ENCODE assay signal across 1 cellular context in the genomic region with DNA sequence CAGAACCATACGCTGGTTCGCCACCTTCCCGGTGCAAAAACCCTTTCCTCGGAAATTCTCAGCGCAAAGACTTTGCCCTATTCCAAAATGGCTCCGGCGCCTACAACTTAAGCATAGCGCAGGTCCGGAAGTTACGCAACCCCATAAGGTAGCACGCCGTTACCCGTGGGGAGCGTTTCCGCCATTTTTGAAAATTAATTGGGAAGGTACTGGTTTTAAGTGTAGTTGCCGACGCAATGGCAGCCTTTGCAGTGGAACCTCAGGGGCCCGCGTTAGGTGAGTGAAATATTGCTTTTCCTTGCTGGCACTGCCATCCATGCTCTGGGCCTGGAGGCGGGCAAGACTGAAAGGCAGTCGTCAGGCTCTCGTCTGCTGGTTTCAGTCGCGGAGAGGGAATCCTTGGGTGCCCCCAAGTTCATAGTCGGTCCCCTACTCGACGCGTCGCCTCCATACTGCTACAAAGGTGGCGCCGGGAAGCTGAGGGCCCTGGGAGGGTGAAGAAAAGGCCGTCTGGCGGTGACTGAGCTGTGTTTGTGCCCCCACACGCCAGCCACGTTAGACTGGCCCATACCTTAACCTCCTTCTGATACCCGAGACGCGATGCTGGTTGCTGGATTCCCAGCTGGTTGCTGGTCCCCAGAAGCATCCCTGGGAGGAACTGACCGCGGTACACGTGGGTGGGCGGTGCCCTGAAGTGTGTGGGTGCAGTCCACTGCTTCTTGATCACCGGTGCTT.
TF ChIP-seq lines count a peak whose summit lies in the region.

A gene with protein sequence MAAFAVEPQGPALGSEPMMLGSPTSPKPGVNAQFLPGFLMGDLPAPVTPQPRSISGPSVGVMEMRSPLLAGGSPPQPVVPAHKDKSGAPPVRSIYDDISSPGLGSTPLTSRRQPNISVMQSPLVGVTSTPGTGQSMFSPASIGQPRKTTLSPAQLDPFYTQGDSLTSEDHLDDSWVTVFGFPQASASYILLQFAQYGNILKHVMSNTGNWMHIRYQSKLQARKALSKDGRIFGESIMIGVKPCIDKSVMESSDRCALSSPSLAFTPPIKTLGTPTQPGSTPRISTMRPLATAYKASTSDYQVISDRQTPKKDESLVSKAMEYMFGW (plus strand): TSS at position 222 of the 735 bp plus-strand sequence. CDS start 15 bp downstream, at position 237.

TF ChIP-seq in K562, 482 proteins besides CTCF, POLR2A, EP300 and RAD21 (continued from another document and continues in another):
- TF ChIP-seq, protein P1, sequence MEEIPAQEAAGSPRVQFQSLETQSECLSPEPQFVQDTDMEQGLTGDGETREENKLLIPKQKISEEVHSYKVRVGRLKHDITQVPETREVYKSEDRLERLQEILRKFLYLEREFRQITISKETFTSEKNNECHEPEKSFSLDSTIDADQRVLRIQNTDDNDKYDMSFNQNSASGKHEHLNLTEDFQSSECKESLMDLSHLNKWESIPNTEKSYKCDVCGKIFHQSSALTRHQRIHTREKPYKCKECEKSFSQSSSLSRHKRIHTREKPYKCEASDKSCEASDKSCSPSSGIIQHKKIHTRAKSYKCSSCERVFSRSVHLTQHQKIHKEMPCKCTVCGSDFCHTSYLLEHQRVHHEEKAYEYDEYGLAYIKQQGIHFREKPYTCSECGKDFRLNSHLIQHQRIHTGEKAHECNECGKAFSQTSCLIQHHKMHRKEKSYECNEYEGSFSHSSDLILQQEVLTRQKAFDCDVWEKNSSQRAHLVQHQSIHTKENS (CRISPR knock-in tag; IDR thresholded peaks at IDR 0.05): no peak
- TF ChIP-seq LEF1 (IDR thresholded peaks at IDR 0.05) (no peak), PHTF2 (CRISPR knock-in tag; IDR thresholded peaks at IDR 0.05) (no peak), FOS (IDR thresholded peaks at IDR 0.05; ENCODE audit: extremely low read depth, insufficient read length) (no peak), NCOA2 (IDR thresholded peaks at IDR 0.05; ENCODE audit: partially characterized antibody in 2 of 2) (no peak), CHD4 (IDR thresholded peaks at IDR 0.05; ENCODE audit: insufficient read depth, insufficient replicate concordance, low read depth, low read length, poor library complexity, severe bottlenecking) (no peak), ZNF24 (IDR thresholded peaks at IDR 0.05) (no peak), ZZZ3 (IDR thresholded peaks at IDR 0.05) (no peak), CTBP1 (IDR thresholded peaks at IDR 0.05; ENCODE audit: borderline replicate concordance) (peak; percentile 99), ZNF146 (CRISPR knock-in tag; IDR thresholded peaks at IDR 0.05; ENCODE audit: unreplicated experiment) (no peak), ZNF124 (CRISPR knock-in tag; IDR thresholded peaks at IDR 0.05) (no peak), BRD4 (IDR thresholded peaks at IDR 0.05) (peak; percentile 51), POLR3G (IDR thresholded peaks at IDR 0.05; ENCODE audit: extremely low read depth, insufficient read length, insufficient replicate concordance) (no peak), PURB (CRISPR knock-in tag; IDR thresholded peaks at IDR 0.05; ENCODE audit: low read depth) (no peak), SNRNP70 (optimal IDR thresholded peaks at IDR 0.05; ENCODE audit: low read depth, low read length) (no peak), ZNF41 (CRISPR knock-in tag; conservative IDR thresholded peaks at IDR 0.05) (no peak), FOXJ3 (CRISPR knock-in tag; IDR thresholded peaks at IDR 0.05) (no peak), ETV5 (CRISPR knock-in tag; IDR thresholded peaks at IDR 0.05; ENCODE audit: low read depth) (0 out of 2 replicates have a peak, but pooled peaks have one; percentile 16), RCOR1 (IDR thresholded peaks at IDR 0.05; ENCODE audit: borderline replicate concordance in 1 of 2, low read depth in 2 of 2, low read length in 2 of 2) (peak; percentile 62 to 97; a peak in 3 of 4 replicates), RBM39 (optimal IDR thresholded peaks at IDR 0.05; ENCODE audit: low read depth, low read length) (peak; percentile 54), NR3C1 (CRISPR knock-in tag; IDR thresholded peaks at IDR 0.05) (peak; percentile 54; the same call in 1 of the 2 replicates), RFX7 (CRISPR knock-in tag; IDR thresholded peaks at IDR 0.05) (no peak), HMG20B (CRISPR knock-in tag; IDR thresholded peaks at IDR 0.05) (no peak)
- TF ChIP-seq, protein P2, sequence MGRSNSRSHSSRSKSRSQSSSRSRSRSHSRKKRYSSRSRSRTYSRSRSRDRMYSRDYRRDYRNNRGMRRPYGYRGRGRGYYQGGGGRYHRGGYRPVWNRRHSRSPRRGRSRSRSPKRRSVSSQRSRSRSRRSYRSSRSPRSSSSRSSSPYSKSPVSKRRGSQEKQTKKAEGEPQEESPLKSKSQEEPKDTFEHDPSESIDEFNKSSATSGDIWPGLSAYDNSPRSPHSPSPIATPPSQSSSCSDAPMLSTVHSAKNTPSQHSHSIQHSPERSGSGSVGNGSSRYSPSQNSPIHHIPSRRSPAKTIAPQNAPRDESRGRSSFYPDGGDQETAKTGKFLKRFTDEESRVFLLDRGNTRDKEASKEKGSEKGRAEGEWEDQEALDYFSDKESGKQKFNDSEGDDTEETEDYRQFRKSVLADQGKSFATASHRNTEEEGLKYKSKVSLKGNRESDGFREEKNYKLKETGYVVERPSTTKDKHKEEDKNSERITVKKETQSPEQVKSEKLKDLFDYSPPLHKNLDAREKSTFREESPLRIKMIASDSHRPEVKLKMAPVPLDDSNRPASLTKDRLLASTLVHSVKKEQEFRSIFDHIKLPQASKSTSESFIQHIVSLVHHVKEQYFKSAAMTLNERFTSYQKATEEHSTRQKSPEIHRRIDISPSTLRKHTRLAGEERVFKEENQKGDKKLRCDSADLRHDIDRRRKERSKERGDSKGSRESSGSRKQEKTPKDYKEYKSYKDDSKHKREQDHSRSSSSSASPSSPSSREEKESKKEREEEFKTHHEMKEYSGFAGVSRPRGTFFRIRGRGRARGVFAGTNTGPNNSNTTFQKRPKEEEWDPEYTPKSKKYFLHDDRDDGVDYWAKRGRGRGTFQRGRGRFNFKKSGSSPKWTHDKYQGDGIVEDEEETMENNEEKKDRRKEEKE (IDR thresholded peaks at IDR 0.05; ENCODE audit: borderline replicate concordance in 1 of 2, control insufficient read depth in 1 of 2, low read depth in 2 of 2, low read length in 1 of 2): no peak
- TF ChIP-seq, protein P3, sequence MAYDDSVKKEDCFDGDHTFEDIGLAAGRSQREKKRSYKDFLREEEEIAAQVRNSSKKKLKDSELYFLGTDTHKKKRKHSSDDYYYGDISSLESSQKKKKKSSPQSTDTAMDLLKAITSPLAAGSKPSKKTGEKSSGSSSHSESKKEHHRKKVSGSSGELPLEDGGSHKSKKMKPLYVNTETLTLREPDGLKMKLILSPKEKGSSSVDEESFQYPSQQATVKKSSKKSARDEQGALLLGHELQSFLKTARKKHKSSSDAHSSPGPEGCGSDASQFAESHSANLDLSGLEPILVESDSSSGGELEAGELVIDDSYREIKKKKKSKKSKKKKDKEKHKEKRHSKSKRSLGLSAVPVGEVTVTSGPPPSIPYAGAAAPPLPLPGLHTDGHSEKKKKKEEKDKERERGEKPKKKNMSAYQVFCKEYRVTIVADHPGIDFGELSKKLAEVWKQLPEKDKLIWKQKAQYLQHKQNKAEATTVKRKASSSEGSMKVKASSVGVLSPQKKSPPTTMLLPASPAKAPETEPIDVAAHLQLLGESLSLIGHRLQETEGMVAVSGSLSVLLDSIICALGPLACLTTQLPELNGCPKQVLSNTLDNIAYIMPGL (CRISPR knock-in tag; IDR thresholded peaks at IDR 0.05): no peak
- TF ChIP-seq, protein P4, sequence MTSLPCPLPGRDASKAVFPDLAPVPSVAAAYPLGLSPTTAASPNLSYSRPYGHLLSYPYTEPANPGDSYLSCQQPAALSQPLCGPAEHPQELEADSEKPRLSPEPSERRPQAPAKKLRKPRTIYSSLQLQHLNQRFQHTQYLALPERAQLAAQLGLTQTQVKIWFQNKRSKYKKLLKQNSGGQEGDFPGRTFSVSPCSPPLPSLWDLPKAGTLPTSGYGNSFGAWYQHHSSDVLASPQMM (CRISPR knock-in tag; IDR thresholded peaks at IDR 0.05): no peak
- TF ChIP-seq, protein P5, sequence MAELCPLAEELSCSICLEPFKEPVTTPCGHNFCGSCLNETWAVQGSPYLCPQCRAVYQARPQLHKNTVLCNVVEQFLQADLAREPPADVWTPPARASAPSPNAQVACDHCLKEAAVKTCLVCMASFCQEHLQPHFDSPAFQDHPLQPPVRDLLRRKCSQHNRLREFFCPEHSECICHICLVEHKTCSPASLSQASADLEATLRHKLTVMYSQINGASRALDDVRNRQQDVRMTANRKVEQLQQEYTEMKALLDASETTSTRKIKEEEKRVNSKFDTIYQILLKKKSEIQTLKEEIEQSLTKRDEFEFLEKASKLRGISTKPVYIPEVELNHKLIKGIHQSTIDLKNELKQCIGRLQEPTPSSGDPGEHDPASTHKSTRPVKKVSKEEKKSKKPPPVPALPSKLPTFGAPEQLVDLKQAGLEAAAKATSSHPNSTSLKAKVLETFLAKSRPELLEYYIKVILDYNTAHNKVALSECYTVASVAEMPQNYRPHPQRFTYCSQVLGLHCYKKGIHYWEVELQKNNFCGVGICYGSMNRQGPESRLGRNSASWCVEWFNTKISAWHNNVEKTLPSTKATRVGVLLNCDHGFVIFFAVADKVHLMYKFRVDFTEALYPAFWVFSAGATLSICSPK (IDR thresholded peaks at IDR 0.05; ENCODE audit: borderline replicate concordance): no peak
- TF ChIP-seq, protein P6, sequence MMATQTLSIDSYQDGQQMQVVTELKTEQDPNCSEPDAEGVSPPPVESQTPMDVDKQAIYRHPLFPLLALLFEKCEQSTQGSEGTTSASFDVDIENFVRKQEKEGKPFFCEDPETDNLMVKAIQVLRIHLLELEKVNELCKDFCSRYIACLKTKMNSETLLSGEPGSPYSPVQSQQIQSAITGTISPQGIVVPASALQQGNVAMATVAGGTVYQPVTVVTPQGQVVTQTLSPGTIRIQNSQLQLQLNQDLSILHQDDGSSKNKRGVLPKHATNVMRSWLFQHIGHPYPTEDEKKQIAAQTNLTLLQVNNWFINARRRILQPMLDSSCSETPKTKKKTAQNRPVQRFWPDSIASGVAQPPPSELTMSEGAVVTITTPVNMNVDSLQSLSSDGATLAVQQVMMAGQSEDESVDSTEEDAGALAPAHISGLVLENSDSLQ (IDR thresholded peaks at IDR 0.05): no peak
- TF ChIP-seq, protein P7, sequence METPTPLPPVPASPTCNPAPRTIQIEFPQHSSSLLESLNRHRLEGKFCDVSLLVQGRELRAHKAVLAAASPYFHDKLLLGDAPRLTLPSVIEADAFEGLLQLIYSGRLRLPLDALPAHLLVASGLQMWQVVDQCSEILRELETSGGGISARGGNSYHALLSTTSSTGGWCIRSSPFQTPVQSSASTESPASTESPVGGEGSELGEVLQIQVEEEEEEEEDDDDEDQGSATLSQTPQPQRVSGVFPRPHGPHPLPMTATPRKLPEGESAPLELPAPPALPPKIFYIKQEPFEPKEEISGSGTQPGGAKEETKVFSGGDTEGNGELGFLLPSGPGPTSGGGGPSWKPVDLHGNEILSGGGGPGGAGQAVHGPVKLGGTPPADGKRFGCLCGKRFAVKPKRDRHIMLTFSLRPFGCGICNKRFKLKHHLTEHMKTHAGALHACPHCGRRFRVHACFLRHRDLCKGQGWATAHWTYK (CRISPR knock-in tag; IDR thresholded peaks at IDR 0.05): no peak; the same call in 1 of the 2 replicates
- TF ChIP-seq, protein P8, sequence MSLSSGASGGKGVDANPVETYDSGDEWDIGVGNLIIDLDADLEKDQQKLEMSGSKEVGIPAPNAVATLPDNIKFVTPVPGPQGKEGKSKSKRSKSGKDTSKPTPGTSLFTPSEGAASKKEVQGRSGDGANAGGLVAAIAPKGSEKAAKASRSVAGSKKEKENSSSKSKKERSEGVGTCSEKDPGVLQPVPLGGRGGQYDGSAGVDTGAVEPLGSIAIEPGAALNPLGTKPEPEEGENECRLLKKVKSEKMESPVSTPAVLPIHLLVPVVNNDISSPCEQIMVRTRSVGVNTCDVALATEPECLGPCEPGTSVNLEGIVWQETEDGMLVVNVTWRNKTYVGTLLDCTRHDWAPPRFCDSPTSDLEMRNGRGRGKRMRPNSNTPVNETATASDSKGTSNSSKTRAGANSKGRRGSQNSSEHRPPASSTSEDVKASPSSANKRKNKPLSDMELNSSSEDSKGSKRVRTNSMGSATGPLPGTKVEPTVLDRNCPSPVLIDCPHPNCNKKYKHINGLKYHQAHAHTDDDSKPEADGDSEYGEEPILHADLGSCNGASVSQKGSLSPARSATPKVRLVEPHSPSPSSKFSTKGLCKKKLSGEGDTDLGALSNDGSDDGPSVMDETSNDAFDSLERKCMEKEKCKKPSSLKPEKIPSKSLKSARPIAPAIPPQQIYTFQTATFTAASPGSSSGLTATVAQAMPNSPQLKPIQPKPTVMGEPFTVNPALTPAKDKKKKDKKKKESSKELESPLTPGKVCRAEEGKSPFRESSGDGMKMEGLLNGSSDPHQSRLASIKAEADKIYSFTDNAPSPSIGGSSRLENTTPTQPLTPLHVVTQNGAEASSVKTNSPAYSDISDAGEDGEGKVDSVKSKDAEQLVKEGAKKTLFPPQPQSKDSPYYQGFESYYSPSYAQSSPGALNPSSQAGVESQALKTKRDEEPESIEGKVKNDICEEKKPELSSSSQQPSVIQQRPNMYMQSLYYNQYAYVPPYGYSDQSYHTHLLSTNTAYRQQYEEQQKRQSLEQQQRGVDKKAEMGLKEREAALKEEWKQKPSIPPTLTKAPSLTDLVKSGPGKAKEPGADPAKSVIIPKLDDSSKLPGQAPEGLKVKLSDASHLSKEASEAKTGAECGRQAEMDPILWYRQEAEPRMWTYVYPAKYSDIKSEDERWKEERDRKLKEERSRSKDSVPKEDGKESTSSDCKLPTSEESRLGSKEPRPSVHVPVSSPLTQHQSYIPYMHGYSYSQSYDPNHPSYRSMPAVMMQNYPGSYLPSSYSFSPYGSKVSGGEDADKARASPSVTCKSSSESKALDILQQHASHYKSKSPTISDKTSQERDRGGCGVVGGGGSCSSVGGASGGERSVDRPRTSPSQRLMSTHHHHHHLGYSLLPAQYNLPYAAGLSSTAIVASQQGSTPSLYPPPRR (CRISPR knock-in tag; IDR thresholded peaks at IDR 0.05; ENCODE audit: borderline replicate concordance): 0 out of 2 replicates have a peak, but pooled peaks have one; percentile 24
- TF ChIP-seq, protein P9, sequence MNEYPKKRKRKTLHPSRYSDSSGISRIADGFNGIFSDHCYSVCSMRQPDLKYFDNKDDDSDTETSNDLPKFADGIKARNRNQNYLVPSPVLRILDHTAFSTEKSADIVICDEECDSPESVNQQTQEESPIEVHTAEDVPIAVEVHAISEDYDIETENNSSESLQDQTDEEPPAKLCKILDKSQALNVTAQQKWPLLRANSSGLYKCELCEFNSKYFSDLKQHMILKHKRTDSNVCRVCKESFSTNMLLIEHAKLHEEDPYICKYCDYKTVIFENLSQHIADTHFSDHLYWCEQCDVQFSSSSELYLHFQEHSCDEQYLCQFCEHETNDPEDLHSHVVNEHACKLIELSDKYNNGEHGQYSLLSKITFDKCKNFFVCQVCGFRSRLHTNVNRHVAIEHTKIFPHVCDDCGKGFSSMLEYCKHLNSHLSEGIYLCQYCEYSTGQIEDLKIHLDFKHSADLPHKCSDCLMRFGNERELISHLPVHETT (CRISPR knock-in tag; conservative IDR thresholded peaks at IDR 0.05 in 1 of 2, IDR thresholded peaks at IDR 0.05 in 1 of 2): no peak
